In genomic region chr2:69893684-69894481, GRCh38 we compare ENCODE assay signal across 8 cellular contexts. TPM values are rescaled to one million over a fixed set of nuclear protein-coding genes. Genes with fewer than 3 reads are reported as not detected.
DNase-seq lines count a peak whose midpoint lies in the region; ATAC-seq and TF ChIP-seq lines count a peak whose summit lies in the region.

A gene with protein sequence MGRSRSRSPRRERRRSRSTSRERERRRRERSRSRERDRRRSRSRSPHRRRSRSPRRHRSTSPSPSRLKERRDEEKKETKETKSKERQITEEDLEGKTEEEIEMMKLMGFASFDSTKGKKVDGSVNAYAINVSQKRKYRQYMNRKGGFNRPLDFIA (plus strand): TSS chr2:69893956. CDS start chr2:69893985, 29 bp downstream.

- H3K27me3 ChIP-seq in testis, result no peaks in the 10 kb centered on the region

- no peaks in the 10 kb centered on the region for H3K36me3 ChIP-seq in testis (ENCODE audit: low read depth, missing control alignments)

- DNase-seq in DMS 273 treated with DMSO at 0.1 percent for 48 hours (lab: John Stamatoyannopoulos, UW) (peak; percentile 62), NCI-H1048 (lab: John Stamatoyannopoulos, UW) (peak; percentile 57), SW 1271 (lab: John Stamatoyannopoulos, UW) (peak; percentile 32 to 76), glutamatergic neuron (peak; percentile 82), omental fat pad (ENCODE audit: low spot score) (peak; percentile 50), testis (peak; percentile 84)
- peak; percentile 80 for DNase-seq in activated naive CD8-positive, alpha-beta T cell treated with anti-CD3 and anti-CD28 coated beads for 36 hours

- peak within 1 kb of the TSS; percentile 98 for H3K27ac Mint-ChIP-seq in activated naive CD8-positive, alpha-beta T cell treated with anti-CD3 and anti-CD28 coated beads for 36 hours
- peak within 1 kb of the TSS; percentile 94 for H3K27ac Mint-ChIP-seq in glutamatergic neuron (ENCODE audit: unreplicated experiment)

- ATAC-seq in GM21786 (IDR thresholded peaks at IDR 0.05; ENCODE audit: unreplicated experiment), result peak; percentile 69
- peak; percentile 79 for ATAC-seq in omental fat pad (ENCODE audit: low FRiP score)

- no peaks in the 10 kb centered on the region for H3K9me3 ChIP-seq in testis

- H3K4me1 Mint-ChIP-seq in activated naive CD8-positive, alpha-beta T cell treated with anti-CD3 and anti-CD28 coated beads for 36 hours, result peaks cover 24% of the 10 kb centered on the region
- peaks cover 5% of the 10 kb centered on the region for H3K4me1 Mint-ChIP-seq in glutamatergic neuron (ENCODE audit: low read depth, unreplicated experiment)

- no peaks in the 10 kb centered on the region for H3K9me3 Mint-ChIP-seq in activated naive CD8-positive, alpha-beta T cell treated with anti-CD3 and anti-CD28 coated beads for 36 hours
- peaks cover 2% of the 10 kb centered on the region for H3K9me3 Mint-ChIP-seq in glutamatergic neuron (ENCODE audit: unreplicated experiment)

- H3K36me3 Mint-ChIP-seq in activated naive CD8-positive, alpha-beta T cell treated with anti-CD3 and anti-CD28 coated beads for 36 hours, result peaks cover 18% of the 10 kb centered on the region
- H3K36me3 Mint-ChIP-seq in glutamatergic neuron (ENCODE audit: unreplicated experiment), result no peaks in the 10 kb centered on the region

- no peaks in the 10 kb centered on the region for H3K27me3 Mint-ChIP-seq in activated naive CD8-positive, alpha-beta T cell treated with anti-CD3 and anti-CD28 coated beads for 36 hours
- H3K27me3 Mint-ChIP-seq in glutamatergic neuron (ENCODE audit: unreplicated experiment), result no peaks in the 10 kb centered on the region

- peak within 1 kb of the TSS; percentile 68 to 72 for H3K27ac ChIP-seq in testis

- peak within 1 kb of the TSS; percentile 99 for H3K4me3 Mint-ChIP-seq in activated naive CD8-positive, alpha-beta T cell treated with anti-CD3 and anti-CD28 coated beads for 36 hours
- H3K4me3 Mint-ChIP-seq in glutamatergic neuron (ENCODE audit: unreplicated experiment), result peak within 1 kb of the TSS; percentile 99

- no peak for TF ChIP-seq CTCF in glutamatergic neuron (IDR thresholded peaks at IDR 0.05; ENCODE audit: partially characterized antibody, unreplicated experiment)
- no peak for TF ChIP-seq CTCF in omental fat pad (IDR thresholded peaks at IDR 0.05)
- no peak for TF ChIP-seq CTCF in testis (IDR thresholded peaks at IDR 0.05)

- 0 to 1% methylated on average over 31 of the region's 31 CpGs for WGBS in testis, 2 donors

- peak within 1 kb of the TSS; percentile 70 to 82 for H3K4me3 ChIP-seq in testis

- H3K4me1 ChIP-seq in testis, result peaks cover 13% of the 10 kb centered on the region

- no peak for TF ChIP-seq POLR2A in testis (IDR thresholded peaks at IDR 0.05)

- intact Hi-C loops in testis (cut with DNase I; ENCODE audit: low total_unique reads), result no loop called here

RNA-seq across cellular contexts. Expression of the gene that starts here (rescaled TPM):
- total RNA-seq in activated naive CD8-positive, alpha-beta T cell treated with anti-CD3 and anti-CD28 coated beads for 36 hours, result 10 to 100 TPM; 61.0 to 61.8 TPM
- 93.7 TPM for total RNA-seq in glutamatergic neuron (ENCODE audit: unreplicated experiment)
- total RNA-seq in omental fat pad, result 10 to 100 TPM; 56.0 to 92.1 (median 72.1) TPM
- total RNA-seq in testis, result 10 to 100 TPM; 77.1 to 78.3 TPM
- polyA plus RNA-seq in testis (ENCODE audit: insufficient read depth, low read depth, low replicate concordance), result 43.8 TPM

Comparison
In these comparisons a context has a peak if more than half of its experiments do, and no peak if none do; other contexts are left out.
1. Peak in every context shown above with its lines: DNase-seq, ATAC-seq, H3K4me3 ChIP-seq and H3K27ac ChIP-seq.